9 cellular contexts compared by ENCODE assay signal in the genomic region with DNA sequence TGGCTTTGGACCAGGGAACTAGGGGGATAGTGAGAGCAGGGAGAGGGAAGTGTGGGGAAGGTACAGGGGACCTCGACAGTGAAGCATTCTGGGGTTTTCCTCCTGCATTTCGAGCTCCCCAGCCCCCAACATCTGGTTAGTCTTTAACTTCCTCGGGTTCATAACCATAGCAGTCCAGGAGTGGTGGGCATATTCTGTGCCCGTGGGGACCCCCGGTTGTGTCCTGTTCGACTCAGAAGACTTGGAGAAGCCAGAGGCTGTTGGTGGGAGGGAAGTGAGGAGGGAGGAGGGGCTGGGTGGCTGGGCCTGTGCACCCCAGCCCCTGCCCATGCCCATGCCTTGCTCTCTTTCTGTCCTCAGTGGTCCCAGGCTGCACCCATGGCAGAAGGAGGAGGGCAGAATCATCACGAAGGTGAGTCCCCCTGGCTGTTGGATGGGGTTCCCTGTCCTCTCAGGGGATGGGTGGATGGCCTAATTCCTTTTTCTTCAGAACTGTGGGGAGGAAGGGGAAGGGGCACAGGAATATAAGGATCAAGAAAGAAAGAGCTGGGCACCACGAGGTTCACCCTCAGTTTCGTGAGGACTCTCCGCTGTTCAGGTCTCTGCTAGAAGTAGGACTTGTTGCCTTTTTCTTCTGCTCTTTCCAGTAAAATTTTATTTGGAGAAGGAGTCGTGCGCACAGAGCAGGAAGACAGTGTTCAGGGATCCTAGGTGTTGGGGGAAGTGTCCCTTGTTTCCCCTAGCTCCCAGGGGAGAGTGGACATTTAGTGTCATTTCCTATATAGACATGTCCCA. TPM values are rescaled to one million over a fixed set of nuclear protein-coding genes. Genes with fewer than 3 reads are reported as not detected.
DNase-seq lines count a peak whose midpoint lies in the region; ATAC-seq, FAIRE-seq and TF ChIP-seq lines count a peak whose summit lies in the region.
"Had no signal": no experiment of that assay in that cellular context is flagged by ENCODE, and none has a peak within 500 bp of the region (broad histone marks: within the 10 kb centered on the region; RNA-seq: fewer than 3 reads in every experiment).

No MANE protein-coding gene starts in this region.

- no peak overlapping the region for H2BK20ac ChIP-seq in H1 (ENCODE audit: low read length)

- H3K9ac ChIP-seq in BLaER1: peak overlapping the region; percentile 97
- no peak overlapping the region for H3K9ac ChIP-seq in H1 (replicated peaks in 1 of 4; ENCODE audit: extremely low read depth in 1 of 4, low read depth in 3 of 4, low read length in 3 of 4)

- H2BK5ac ChIP-seq in H1 (ENCODE audit: low read depth, low read length): peak overlapping the region; percentile 64; the same call in 1 of the 2 replicates

- peaks cover 9% of the 10 kb centered on the region for H3K23me2 ChIP-seq in H1 (ENCODE audit: low read depth, low read length)

- intact Hi-C loops in mucosa of descending colon (cut with DNase I, micrococcal nuclease): loop anchor here in 1 of 2 donors (10.0 kb wide), 1 partner anchor 51 kb away; no protein-coding TSS in a partner anchor

- no peak for FAIRE-seq in H1 (lab: Jason Lieb, UNC)

- no peak overlapping the region for H2BK120ac ChIP-seq in H1 (replicated peaks; ENCODE audit: low read depth, low read length)

- WGBS in H1 (ENCODE audit: extremely low coverage in 1 of 2, insufficient coverage in 1 of 2, insufficient read length in 1 of 2, insufficient replicate concordance in 2 of 2, low coverage in 1 of 2, low lambda C conversion rate in 2 of 2, missing lambda C conversion rate in 1 of 2), 2 experiments: 80% methylated on average over 12 of the region's 12 CpGs; no CpG with 5 or more reads in 1 of the 2 experiments

- H3K4me3 ChIP-seq in BLaER1 (peak overlapping the region; percentile 98), MG63 (peak overlapping the region; percentile 82), H1 (ENCODE audit: extremely low read depth in 1 of 4, insufficient read depth in 2 of 4, low read depth in 3 of 4, low read length in 4 of 4) (peak overlapping the region in 1 of 4 experiments; percentile 87; a peak in 2 of 8 replicates), osteoblast (ENCODE audit: insufficient read depth, low read length) (peak overlapping the region; percentile 97), mucosa of descending colon (no peak overlapping the region)

- no peak for TF ChIP-seq EP300 in H1 (IDR thresholded peaks at IDR 0.05; ENCODE audit: borderline replicate concordance in 1 of 2, low read depth in 2 of 2, low read length in 2 of 2)

- no peak overlapping the region for H2AFZ ChIP-seq in H1 (ENCODE audit: low read length)
- H2AFZ ChIP-seq in osteoblast (ENCODE audit: low read length): no peak overlapping the region

- no peaks in the 10 kb centered on the region for H3K27me3 ChIP-seq in BLaER1
- H3K27me3 ChIP-seq in MG63: no peaks in the 10 kb centered on the region
- H3K27me3 ChIP-seq in H1 (replicated peaks in 1 of 4; ENCODE audit: control insufficient read depth in 3 of 4, extremely low read depth in 1 of 4, insufficient read depth in 3 of 4, low read length in 3 of 4): no peaks in the 10 kb centered on the region
- no peaks in the 10 kb centered on the region for H3K27me3 ChIP-seq in osteoblast (ENCODE audit: insufficient read depth, low read length)

- H3K56ac ChIP-seq in H1 (replicated peaks; ENCODE audit: insufficient read length, low read depth, low read length): no peak overlapping the region

- H3K18ac ChIP-seq in H1 (ENCODE audit: extremely low read depth, low read length): 0 out of 2 replicates have a peak overlapping the region, but pooled peaks have one; percentile 1

- CTCF ChIA-PET in H1 (lab: Charles Lee; ENCODE audit: partially characterized antibody): interaction anchor here (0.7 to 7.1 kb wide), 65 partner anchors 8 to 305 kb away, joined by 3 to 78 read pairs (median 6); partner anchors contain the start of gene MRPS18A

- ATAC-seq in mucosa of descending colon (no peak), GM18519 (IDR thresholded peaks at IDR 0.05; ENCODE audit: low FRiP score, unreplicated experiment) (no peak)

- peaks cover 25% of the 10 kb centered on the region for H3K79me1 ChIP-seq in H1 (ENCODE audit: low read depth, low read length)

- H3K4me2 ChIP-seq in BLaER1 (peak overlapping the region; percentile 97), H1 (ENCODE audit: insufficient read depth in 1 of 2, low read depth in 2 of 2, low read length in 2 of 2) (peak overlapping the region; percentile 88 to 90), osteoblast (ENCODE audit: insufficient read depth, low read length) (peak overlapping the region; percentile 100)

- H3K9me3 ChIP-seq in BLaER1 (no peaks in the 10 kb centered on the region), MG63 (no peaks in the 10 kb centered on the region), H1 (ENCODE audit: insufficient read depth in 2 of 2, low read depth in 1 of 2, low read length in 1 of 2) (no peaks in the 10 kb centered on the region), osteoblast (ENCODE audit: low read depth, low read length) (no peaks in the 10 kb centered on the region), mucosa of descending colon (no peaks in the 10 kb centered on the region)

- DNase-seq in MG63: no peak
- DNase-seq in H1 (ENCODE audit: low read depth in 1 of 2, low spot score in 2 of 2): no peak
- peak; percentile 46 for DNase-seq in osteoblast (ENCODE audit: insufficient read length, low spot score, missing footprints)
- no peak for DNase-seq in mucosa of descending colon
- DNase-seq in NCI-H1417 (lab: John Stamatoyannopoulos, UW): no peak
- DNase-seq in effector CD4-positive, alpha-beta T cell: no peak
- DNase-seq: NCI-H1417 treated with DMSO at 0.1 percent for 48 hours had no signal

- H2BK12ac ChIP-seq in H1 (ENCODE audit: low read depth, low read length): peak overlapping the region; percentile 5; the same call in 1 of the 2 replicates

- TF ChIP-seq CTCF in H1 (IDR thresholded peaks at IDR 0.05; ENCODE audit: control extremely low read depth in 1 of 3, insufficient read depth in 1 of 3, low read depth in 1 of 3, low read length in 3 of 3) (no peak), osteoblast (IDR thresholded peaks at IDR 0.05; ENCODE audit: extremely low read depth, low read depth, low read length) (no peak), mucosa of descending colon (IDR thresholded peaks at IDR 0.05) (no peak)

- no peak overlapping the region for H4K91ac ChIP-seq in H1 (replicated peaks; ENCODE audit: insufficient read length, low read length)

- POLR2A ChIA-PET in H1 (lab: Charles Lee; ENCODE audit: partially characterized antibody): interaction anchor here (0.6 to 3.7 kb wide), 25 partner anchors 8 to 301 kb away, joined by 3 to 35 read pairs (median 3); no protein-coding TSS in a partner anchor

- H3K23ac ChIP-seq in H1 (ENCODE audit: insufficient read length): no peak overlapping the region

- no peak overlapping the region for H4K5ac ChIP-seq in H1 (ENCODE audit: insufficient read length, low read depth, low read length)

- no peak; a peak in 1 of 3 replicates for TF ChIP-seq POLR2A in H1 (IDR thresholded peaks at IDR 0.05; ENCODE audit: control extremely low read depth in 1 of 2, low read depth in 2 of 2, low read length in 2 of 2)

- H3K27ac ChIP-seq in BLaER1 (peak overlapping the region; percentile 98), H1 (ENCODE audit: low read depth, low read length) (no peak overlapping the region), osteoblast (ENCODE audit: low read depth, low read length) (peak overlapping the region; percentile 79)

- H3K36me3 ChIP-seq in BLaER1: peaks cover 32% of the 10 kb centered on the region
- peaks cover 68% of the 10 kb centered on the region for H3K36me3 ChIP-seq in MG63
- peaks cover 13 to 26% (median 24%) of the 10 kb centered on the region in 4 experiments; a peak in 7 of 8 replicates for H3K36me3 ChIP-seq in H1 (ENCODE audit: control insufficient read depth in 2 of 4, insufficient read depth in 4 of 4, low read length in 3 of 4)
- peaks cover 46% of the 10 kb centered on the region for H3K36me3 ChIP-seq in osteoblast (ENCODE audit: insufficient read depth, low read length)
- peaks cover 4% of the 10 kb centered on the region for H3K36me3 ChIP-seq in mucosa of descending colon (ENCODE audit: low read depth)

- H2BK15ac ChIP-seq in H1 (ENCODE audit: low read length): 0 out of 2 replicates have a peak overlapping the region, but pooled peaks have one; percentile 33

- TF ChIP-seq RAD21 in H1 (IDR thresholded peaks at IDR 0.05 in 1 of 2, conservative IDR thresholded peaks at IDR 0.05 in 1 of 2; ENCODE audit: low read depth in 2 of 2, low read length in 2 of 2): no peak

- H3K4ac ChIP-seq in H1 (replicated peaks; ENCODE audit: insufficient read length, low read depth, low read length): no peak overlapping the region

- peaks cover 71% of the 10 kb centered on the region for H3K4me1 ChIP-seq in BLaER1
- H3K4me1 ChIP-seq in H1 (replicated peaks in 1 of 4; ENCODE audit: control insufficient read depth in 3 of 4, insufficient read depth in 4 of 4, low read length in 3 of 4): peaks cover 0 to 24% (median 18%) of the 10 kb centered on the region in 4 experiments; a peak in 6 of 7 replicates
- H3K4me1 ChIP-seq in osteoblast (ENCODE audit: insufficient read depth, low read length): peaks cover 36% of the 10 kb centered on the region
- H3K4me1 ChIP-seq in mucosa of descending colon (ENCODE audit: low read depth): peaks cover 32% of the 10 kb centered on the region

- H3K79me2 ChIP-seq in H1 (ENCODE audit: control insufficient read depth in 1 of 2, insufficient read depth in 2 of 2, low read length in 2 of 2) (peaks cover 3 to 71% of the 10 kb centered on the region in 2 experiments; a peak in 3 of 4 replicates), osteoblast (ENCODE audit: insufficient read depth, low read length) (peaks cover 91% of the 10 kb centered on the region)

- no peak overlapping the region for H4K8ac ChIP-seq in H1 (ENCODE audit: extremely low read depth, insufficient read depth, low read length)

- H3K14ac ChIP-seq in H1 (ENCODE audit: insufficient read length): no peak overlapping the region

- no peak overlapping the region for H2AK5ac ChIP-seq in H1 (ENCODE audit: low read depth, low read length)

- peaks cover 77% of the 10 kb centered on the region for H4K20me1 ChIP-seq in BLaER1
- peaks cover 10 to 13% of the 10 kb centered on the region in 2 experiments for H4K20me1 ChIP-seq in H1 (replicated peaks in 1 of 2; ENCODE audit: control insufficient read depth in 1 of 2, insufficient read depth in 2 of 2, low read length in 2 of 2)
- H4K20me1 ChIP-seq in osteoblast (ENCODE audit: insufficient read depth, low read length): peaks cover 79% of the 10 kb centered on the region

RNA-seq across cellular contexts. Expression of gene VEGFA, which starts 4.2 kb away (rescaled TPM):
- total RNA-seq in MG63 (2014; rRNA removed; shearing (Covaris generic); ENCODE audit: low replicate concordance): 55.5 and 57.6 TPM in 2 replicates
- total RNA-seq in H1 (2021; fragmentation: NEBNext Ultra II Directional; extraction: Animal tissue kit (Norgen Biotek cat#: 25700)): 40.7 and 42.2 TPM in 2 replicates
- polyA plus RNA-seq in H1 (2011; rRNA removed): 58.5 and 78.3 TPM in 2 replicates
- 91.7 TPM for polyA plus RNA-seq in H1 (2011; cell fraction: cytosol; rRNA removed)
- 197 TPM for polyA plus RNA-seq in H1 (2011; cell fraction: nucleus; rRNA removed)
- polyA plus RNA-seq in H1 (2012, experiment 1 of 2): 39.9 to 45.4 TPM (median 43.0 TPM) in 4 replicates
- polyA plus RNA-seq in H1 (2012, experiment 2 of 2): 28.1 TPM
- polyA plus RNA-seq in H1 (2013, experiment 1 of 2): 33.6 TPM
- 37.0 TPM for polyA plus RNA-seq in H1 (2013, experiment 2 of 2)
- 167 and 198 TPM in 2 replicates for polyA minus RNA-seq in H1 (2011; rRNA and poly(A)+ RNA removed)
- polyA minus RNA-seq in H1 (2011; cell fraction: cytosol; rRNA and poly(A)+ RNA removed): 42.9 TPM
- polyA minus RNA-seq in H1 (2011; cell fraction: nucleus; rRNA and poly(A)+ RNA removed): 91.6 TPM
- total RNA-seq in osteoblast (152 and 193 TPM in 2 replicates), mucosa of descending colon (100 to 1,000 TPM in 1 of 3 donors, 10 to 100 TPM in 2; 89.4 to 165 (median 94.7) TPM)
